33 cellular contexts compared by ENCODE assay signal in genomic region chr11:27276141-27276540, GRCh38.
"Had no signal": no experiment of that assay in that cellular context is flagged by ENCODE, and none has a peak within 500 bp of the region (broad histone marks: within the 10 kb centered on the region; RNA-seq: fewer than 3 reads in every experiment).

No MANE protein-coding gene starts in this region.

- H3K27me3 ChIP-seq: body of pancreas, brain microvascular endothelial cell, breast epithelium had no signal

- H3K9me3 ChIP-seq: body of pancreas had no signal

- ATAC-seq: activated CD4-positive, alpha-beta T cell treated with anti-CD3 and anti-CD28 coated beads for 36 hours; activated CD4-positive, CD25-positive, alpha-beta regulatory T cell treated with anti-CD3 and anti-CD28 coated beads, Interleukin-2, amount 50 U/mL, for 24 hours; activated CD8-positive, alpha-beta memory T cell treated with anti-CD3 and anti-CD28 coated beads, Interleukin-2, amount 10 ng/mL, durations not matched to agents 7 days and 5 days; activated CD8-positive, alpha-beta T cell treated with anti-CD3 and anti-CD28 coated beads, Interleukin-2, amount 10 ng/mL, durations not matched to agents 7 days and 5 days; activated naive CD8-positive, alpha-beta T cell treated with anti-CD3 and anti-CD28 coated beads, Interleukin-2, amount 50 U/mL, for 24 hours; body of pancreas; WTC11 had no signal

- FAIRE-seq: astrocyte, TTC549 had no signal

- H3K4me1 ChIP-seq: body of pancreas, breast epithelium had no signal

- H3K4me3 ChIP-seq: body of pancreas, breast epithelium had no signal

- H3K36me3 ChIP-seq: brain microvascular endothelial cell, breast epithelium, WERI-Rb-1 had no signal

- DNase-seq: activated CD4-positive, alpha-beta memory T cell treated with anti-CD3 and anti-CD28 coated beads, Interleukin-2, amount 10 ng/mL, durations not matched to agents 7 days and 5 days; activated CD4-positive, alpha-beta T cell treated with anti-CD3 and anti-CD28 coated beads for 1 hour; activated CD4-positive, alpha-beta T cell treated with anti-CD3 and anti-CD28 coated beads for 36 hours; activated CD4-positive, alpha-beta T cell treated with anti-CD3 and anti-CD28 coated beads for 48 hours; activated CD4-positive, alpha-beta T cell treated with anti-CD3 and anti-CD28 coated beads, Interleukin-2, amount 10 ng/mL, durations not matched to agents 7 days and 5 days; activated CD4-positive, alpha-beta T cell treated with anti-CD3 and anti-CD28 coated beads, Interleukin-2, amount 50 U/mL, for 48 hours; activated CD4-positive, CD25-positive, alpha-beta regulatory T cell; activated CD8-positive, alpha-beta memory T cell treated with anti-CD3 and anti-CD28 coated beads for 24 hours; activated CD8-positive, alpha-beta memory T cell treated with anti-CD3 and anti-CD28 coated beads, Interleukin-2, amount 10 ng/mL, durations not matched to agents 7 days and 5 days; activated CD8-positive, alpha-beta memory T cell treated with anti-CD3 and anti-CD28 coated beads, Interleukin-2, amount 50 U/mL, for 48 hours; activated CD8-positive, alpha-beta T cell treated with anti-CD3 and anti-CD28 coated beads, Interleukin-2, amount 10 ng/mL, durations not matched to agents 7 days and 5 days; activated effector memory CD4-positive, alpha-beta T cell treated with Interleukin-2 at 50 U/mL for 16 hours; activated gamma-delta T cell; activated naive CD4-positive, alpha-beta T cell treated with anti-CD3 and anti-CD28 coated beads, Interleukin-2, amount 10 ng/mL, durations not matched to agents 7 days and 5 days; activated naive CD4-positive, alpha-beta T cell treated with Interleukin-2 at 50 U/mL for 16 hours; activated naive CD8-positive, alpha-beta T cell treated with anti-CD3 and anti-CD28 coated beads, Interleukin-2, amount 10 ng/mL, durations not matched to agents 7 days and 5 days; activated naive CD8-positive, alpha-beta T cell treated with anti-CD3 and anti-CD28 coated beads, Interleukin-2, amount 50 U/mL, for 24 hours; activated T-cell treated with anti-CD3 and anti-CD28 coated beads, Interleukin-2, amount 50 U/mL, for 24 hours; activated T-cell treated with anti-CD3 and anti-CD28 coated beads, Interleukin-2, amount 50 U/mL, for 48 hours; amygdala; aorta; body of pancreas; brain microvascular endothelial cell; central memory CD4-positive, alpha-beta T cell; T-helper 1 cell; T-helper 2 cell; T-helper 9 cell; WERI-Rb-1 had no signal

- H3K27ac ChIP-seq: body of pancreas, brain microvascular endothelial cell, breast epithelium, WERI-Rb-1 had no signal
